In the genomic region with DNA sequence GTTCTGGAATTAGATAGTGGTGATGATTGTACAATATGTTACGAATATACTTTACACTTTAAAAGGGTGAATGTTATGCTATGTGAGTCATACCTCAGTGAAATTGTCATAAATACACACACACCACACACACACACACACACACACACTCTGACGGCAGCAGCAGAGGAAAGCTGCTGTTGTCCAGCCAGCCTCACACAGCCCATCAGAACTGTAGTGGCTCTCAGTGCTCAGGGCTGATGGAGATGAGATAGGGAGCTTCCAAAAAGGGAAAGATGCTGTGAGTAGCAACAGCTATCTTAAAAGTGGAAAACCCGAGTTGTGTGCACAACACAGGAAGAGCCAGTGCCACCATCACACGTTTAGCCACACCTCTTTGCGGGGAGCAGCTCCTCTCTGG, we compare ENCODE assay signal across 18 cellular contexts.
DNase-seq lines count a peak whose midpoint lies in the region; ATAC-seq and TF ChIP-seq lines count a peak whose summit lies in the region.
"Had no signal": no experiment of that assay in that cellular context is flagged by ENCODE, and none has a peak within 500 bp of the region (broad histone marks: within the 10 kb centered on the region; RNA-seq: fewer than 3 reads in every experiment).

No MANE protein-coding gene starts in this region.

- no peaks in the 10 kb centered on the region for H3K23me2 ChIP-seq in H9 (ENCODE audit: insufficient read length, low read depth, low read length, poor library complexity, severe bottlenecking)

- no peaks in the 10 kb centered on the region for H3K36me3 ChIP-seq in cardiac muscle cell
- H3K36me3 ChIP-seq: BLaER1 treated with 17β-estradiol and CSF1 and Interleukin-3, amounts not matched to agents 10 nM and 100 nM had no signal

- H3K56ac ChIP-seq in H9 (ENCODE audit: insufficient read length, low read depth, low read length) = no peak overlapping the region

- no peak overlapping the region for H4K8ac ChIP-seq in H9 (replicated peaks; ENCODE audit: insufficient read length, low read depth, low read length)

- no peak overlapping the region for H4K91ac ChIP-seq in H9 (ENCODE audit: insufficient read length, low read depth, low read length)

- H3T11ph ChIP-seq in H9 (ENCODE audit: low read length) = no peak overlapping the region

- no peaks in the 10 kb centered on the region for H4K20me1 ChIP-seq in H9 (ENCODE audit: control insufficient read depth, insufficient read depth, insufficient read length)
- H4K20me1 ChIP-seq: BLaER1 treated with 17β-estradiol and CSF1 and Interleukin-3, amounts not matched to agents 10 nM and 100 nM had no signal

- H3K18ac ChIP-seq in H9 (ENCODE audit: insufficient read length, low read depth, low read length) = no peak overlapping the region

- no peak overlapping the region for H3K23ac ChIP-seq in H9 (ENCODE audit: insufficient read length, low read depth, low read length)

- no peak overlapping the region for H2BK15ac ChIP-seq in H9 (ENCODE audit: low read depth, low read length)

- 0 out of 4 replicates have a peak, but pooled peaks cover 0 to 4% of the 10 kb centered on the region in 2 experiments for H3K4me1 Mint-ChIP-seq in H9
- H3K4me1 Mint-ChIP-seq: B cell had no signal

- no peaks in the 10 kb centered on the region for H3K79me2 ChIP-seq in H9 (ENCODE audit: insufficient read depth, low read length)

- no peak overlapping the region for H2BK120ac ChIP-seq in H9 (ENCODE audit: low read depth, low read length, poor library complexity, severe bottlenecking)

- TF ChIP-seq CTCF in cardiac muscle cell (IDR thresholded peaks at IDR 0.05; ENCODE audit: low read depth, low read length) (no peak), H9 (conservative IDR thresholded peaks at IDR 0.05) (no peak)

- H3K4me2 ChIP-seq in H9 (ENCODE audit: insufficient read depth, insufficient read length, low read length) = no peak overlapping the region
- H3K4me2 ChIP-seq: BLaER1 treated with 17β-estradiol and CSF1 and Interleukin-3, amounts not matched to agents 10 nM and 100 nM; GM23338 had no signal

- ATAC-seq in left cardiac atrium = no peak
- ATAC-seq: CD8-positive, alpha-beta T cell; GM23338; HCT116 had no signal

- no peak overlapping the region for H3K14ac ChIP-seq in H9 (ENCODE audit: insufficient read depth, low read length)

- WGBS in H9 (ENCODE audit: extremely low coverage, insufficient read length, low lambda C conversion rate) = no CpG with 5 or more reads among the region's 5 CpGs

- H3K36me3 Mint-ChIP-seq in H9 (ENCODE audit: insufficient read depth in 1 of 3, low read depth in 3 of 3) = no peaks in the 10 kb centered on the region; a peak in 1 of 7 replicates
- H3K36me3 Mint-ChIP-seq: CD8-positive, alpha-beta T cell had no signal

- H2BK5ac ChIP-seq in H9 (ENCODE audit: insufficient read length, low read length) = no peak overlapping the region

- H4K5ac ChIP-seq in H9 (ENCODE audit: insufficient read length, low read depth, low read length) = no peak overlapping the region

- H2AFZ ChIP-seq in H9 (ENCODE audit: low read length) = no peak overlapping the region

- H3K27ac ChIP-seq in cardiac muscle cell (peak overlapping the region; percentile 72), H9 (ENCODE audit: insufficient read length, low read depth, low read length) (no peak overlapping the region)
- H3K27ac ChIP-seq: BLaER1 treated with 17β-estradiol and CSF1 and Interleukin-3, amounts not matched to agents 10 nM and 100 nM; HL-60 had no signal

- H3K27me3 ChIP-seq in cardiac muscle cell = no peaks in the 10 kb centered on the region
- no peaks in the 10 kb centered on the region for H3K27me3 ChIP-seq in H9 (ENCODE audit: insufficient read depth, low read length)
- H3K27me3 ChIP-seq: BLaER1 treated with 17β-estradiol and CSF1 and Interleukin-3, amounts not matched to agents 10 nM and 100 nM had no signal

- H2AK5ac ChIP-seq in H9 (ENCODE audit: insufficient read length, low read length) = no peak overlapping the region

- no peak overlapping the region for H3K4me3 ChIP-seq in cardiac muscle cell
- H3K4me3 ChIP-seq: BLaER1 treated with 17β-estradiol and CSF1 and Interleukin-3, amounts not matched to agents 10 nM and 100 nM; GM23338 had no signal

- intact Hi-C loops in left cardiac atrium (cut with DNase I) = loop anchor here in 1 of 2 donors (10.0 kb wide), 2 partner anchors 122 to 178 kb away; no protein-coding TSS in a partner anchor

- no peak overlapping the region for H3K27ac Mint-ChIP-seq in H9
- H3K27ac Mint-ChIP-seq: B cell; CD8-positive, alpha-beta T cell; GM23338; HFFc6 had no signal

- DNase-seq in cardiac muscle cell (ENCODE audit: low read depth in 1 of 2, low spot score in 1 of 2) = no peak
- no peak for DNase-seq in left cardiac atrium
- peak; percentile 9 for DNase-seq in H9
- DNase-seq in SW480 (ENCODE audit: low spot score) = peak; percentile 42
- DNase-seq in middle frontal gyrus (ENCODE audit: extremely low spot score, low spot score) = peak; percentile 27
- no peak for DNase-seq in NCI-H1436 treated with DMSO at 0.1 percent for 48 hours (lab: John Stamatoyannopoulos, UW)
- DNase-seq in NCI-H2171 treated with DMSO at 0.1 percent for 48 hours (lab: John Stamatoyannopoulos, UW) = no peak
- no peak for DNase-seq in NCI-H2029 (lab: John Stamatoyannopoulos, UW)
- DNase-seq: Calu3; CD8-positive, alpha-beta T cell; DMS79 treated with DMSO at 0.1 percent for 48 hours; EL; HFFc6 had no signal

- no peaks in the 10 kb centered on the region for H3K79me1 ChIP-seq in H9 (ENCODE audit: insufficient read depth, low read depth, low read length, poor library complexity, severe bottlenecking)

- H3K4me1 ChIP-seq in cardiac muscle cell (ENCODE audit: low read depth) (peaks cover 21% of the 10 kb centered on the region), H9 (ENCODE audit: insufficient read depth, low read length) (no peaks in the 10 kb centered on the region)

- H3K9me3 ChIP-seq in cardiac muscle cell (ENCODE audit: low read depth) = no peaks in the 10 kb centered on the region
- no peaks in the 10 kb centered on the region for H3K9me3 ChIP-seq in H9 (ENCODE audit: control insufficient read depth, low read depth, low read length)
- H3K9me3 ChIP-seq: BLaER1 treated with 17β-estradiol and CSF1 and Interleukin-3, amounts not matched to agents 10 nM and 100 nM had no signal

- no peak overlapping the region for H3K4me3 Mint-ChIP-seq in H9
- H3K4me3 Mint-ChIP-seq: B cell; CD8-positive, alpha-beta T cell; GM23338; HFFc6 had no signal

- no peak overlapping the region for H3K4ac ChIP-seq in H9 (ENCODE audit: low read depth, low read length)

- H2BK12ac ChIP-seq in H9 (ENCODE audit: insufficient read length, low read depth, low read length) = no peak overlapping the region

- H3K9me3 Mint-ChIP-seq in H9 = no peaks in the 10 kb centered on the region
- H3K9me3 Mint-ChIP-seq: GM23338 had no signal

- H2BK20ac ChIP-seq in H9 (ENCODE audit: low read depth, low read length, poor library complexity, severe bottlenecking) = no peak overlapping the region

- peaks cover 1% of the 10 kb centered on the region for H3K27me3 Mint-ChIP-seq in H9 (ENCODE audit: low read depth)
- H3K27me3 Mint-ChIP-seq: B cell had no signal

- H3K9ac ChIP-seq in H9 (ENCODE audit: extremely low read depth, insufficient read length, low read length) = no peak overlapping the region
- H3K9ac ChIP-seq: BLaER1 treated with 17β-estradiol and CSF1 and Interleukin-3, amounts not matched to agents 10 nM and 100 nM had no signal

Comparison
In these comparisons a context has a peak if more than half of its experiments do, and no peak if none do; other contexts are left out.
1. DNase-seq: peak in H9 (single experiment), SW480 (single experiment) and middle frontal gyrus (single experiment); none in cardiac muscle cell (0 of 2), left cardiac atrium (single experiment), NCI-H1436 treated with DMSO at 0.1 percent for 48 hours (single experiment), NCI-H2171 treated with DMSO at 0.1 percent for 48 hours (single experiment) and NCI-H2029 (single experiment).